In the genomic region with DNA sequence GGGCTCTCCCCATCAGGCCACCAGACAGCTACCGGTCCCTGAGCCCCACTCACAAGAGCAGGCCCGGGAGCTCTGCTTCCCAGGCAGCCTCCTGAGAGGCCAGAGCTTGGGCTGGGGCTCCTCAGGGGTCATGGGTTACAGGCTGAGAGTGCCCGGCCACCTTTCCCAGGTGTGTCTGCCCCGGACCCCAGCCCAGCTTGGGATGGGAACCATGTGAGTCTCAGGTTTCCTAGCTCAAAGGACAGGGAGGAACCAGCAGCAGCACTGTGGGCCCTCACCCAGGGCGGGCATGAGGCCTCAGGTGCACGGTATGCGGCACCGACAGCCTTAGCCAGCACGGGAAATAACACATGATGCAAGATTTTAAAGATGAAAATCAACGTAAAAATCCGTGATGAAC, we compare ENCODE assay signal across 9 cellular contexts.
"Had no signal": no experiment of that assay in that cellular context is flagged by ENCODE, and none has a peak within 500 bp of the region (broad histone marks: within the 10 kb centered on the region; RNA-seq: fewer than 3 reads in every experiment).

No MANE protein-coding gene starts in this region.

- H3K9ac ChIP-seq: KMS-11 had no signal

- H2AFZ ChIP-seq: GM23338 had no signal

- H3K4me2 ChIP-seq: GM23338, KMS-11 had no signal

- ATAC-seq: GM23338, HCT116, HepG2 had no signal

- H3K36me3 ChIP-seq: HAP-1 had no signal

- H3K4me1 ChIP-seq: HAP-1 had no signal

- DNase-seq: H7, HFFc6, KBM-7 had no signal

- H3K9me3 ChIP-seq: HAP-1 had no signal

- H3K4me3 ChIP-seq: GM23338, HAP-1 had no signal

- H3K27ac ChIP-seq: HL-60, KMS-11 had no signal
